25 cellular contexts compared by ENCODE assay signal in the genomic region with DNA sequence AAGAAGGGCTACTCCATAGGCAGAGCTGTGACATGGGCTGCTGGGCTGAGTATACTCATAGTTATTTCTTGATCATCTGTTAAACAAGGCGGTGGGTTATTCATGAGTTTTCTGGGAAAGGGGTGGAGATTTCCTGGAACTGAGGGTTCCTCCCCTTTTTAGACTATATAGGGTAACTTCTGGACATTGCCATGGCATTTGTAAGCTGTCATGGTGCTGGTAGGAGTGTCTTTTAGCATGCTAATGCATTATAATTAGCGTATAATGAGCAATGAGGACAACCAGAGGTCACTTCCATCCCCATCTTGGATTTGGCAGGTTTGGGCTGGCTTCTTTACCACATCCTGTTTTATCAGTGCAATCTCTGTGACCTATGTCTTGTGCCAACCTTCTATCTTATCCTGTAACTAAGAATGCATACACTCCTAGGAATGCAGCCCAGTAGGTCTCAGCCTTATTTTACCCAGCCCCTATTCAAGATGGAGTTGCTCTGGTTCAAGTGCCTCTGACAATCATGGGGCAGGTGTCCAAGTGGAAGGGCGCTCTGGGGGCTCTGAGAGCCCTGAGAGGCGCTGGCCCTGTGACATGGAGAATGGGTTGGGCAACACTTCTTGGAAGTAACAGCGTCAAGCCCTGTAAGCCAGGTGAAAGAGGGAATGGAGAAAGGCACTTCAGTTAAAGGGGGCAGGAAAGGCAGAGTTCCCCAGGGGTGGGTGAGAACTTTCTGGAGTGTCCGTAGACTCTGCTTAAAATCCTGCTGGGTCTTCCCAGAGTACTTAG.
DNase-seq lines count a peak whose midpoint lies in the region; ATAC-seq and TF ChIP-seq lines count a peak whose summit lies in the region.
"Had no signal": no experiment of that assay in that cellular context is flagged by ENCODE, and none has a peak within 500 bp of the region (broad histone marks: within the 10 kb centered on the region; RNA-seq: fewer than 3 reads in every experiment).

No MANE protein-coding gene starts in this region.

- 44% methylated on average over 6 of the region's 6 CpGs for WGBS in SK-N-SH (ENCODE audit: low lambda C conversion rate)

- peak; percentile 84 for DNase-seq in HS-5 (ENCODE audit: low read depth)
- no peak for DNase-seq in SK-N-SH
- DNase-seq in fibroblast of the aortic adventitia (ENCODE audit: low read depth) = peak; percentile 68
- DNase-seq in HuH-7 (ENCODE audit: low spot score) = no peak
- DNase-seq in SW480 (ENCODE audit: low spot score) = no peak
- DNase-seq: activated CD4-positive, CD25-positive, alpha-beta regulatory T cell treated with anti-CD3 and anti-CD28 coated beads, Interleukin-2, amount 50 U/mL, for 72 hours; activated CD8-positive, alpha-beta T cell treated with anti-CD3 and anti-CD28 coated beads for 36 hours; activated effector memory CD4-positive, alpha-beta T cell treated with Interleukin-2 at 50 U/mL for 16 hours; activated naive CD8-positive, alpha-beta T cell treated with anti-CD3 and anti-CD28 coated beads for 36 hours; AML-193; CD8-positive, alpha-beta T cell; effector CD4-positive, alpha-beta T cell; GDM1; IMR-90; islet precursor cell; NCI-H2081 treated with DMSO at 0.1 percent for 48 hours; NCI-H446 treated with DMSO at 0.1 percent for 48 hours; right lobe of liver; SIG-M5; T-helper 1 cell had no signal

- H3K36me3 ChIP-seq in SK-N-SH (replicated peaks in 1 of 2; ENCODE audit: control insufficient read depth in 1 of 2, insufficient read depth in 2 of 2, low read length in 1 of 2) = no peaks in the 10 kb centered on the region
- H3K36me3 ChIP-seq: esophagus muscularis mucosa, neural progenitor cell, right lobe of liver had no signal

- no peaks in the 10 kb centered on the region for H3F3A ChIP-seq in SK-N-SH (replicated peaks; ENCODE audit: insufficient read depth)

- no peak overlapping the region for H3K4me2 ChIP-seq in SK-N-SH
- H3K4me2 ChIP-seq: neural progenitor cell had no signal

- no peaks in the 10 kb centered on the region for H3K4me1 ChIP-seq in SK-N-SH (ENCODE audit: control insufficient read depth in 1 of 2, insufficient read depth in 2 of 2, low read depth in 1 of 2, low read length in 1 of 2)
- H3K4me1 ChIP-seq: right lobe of liver had no signal

- no peak overlapping the region for H3K27ac ChIP-seq in SK-N-SH (ENCODE audit: low read depth in 2 of 2, low read length in 1 of 2)
- H3K27ac ChIP-seq: esophagus muscularis mucosa, HL-60, neural progenitor cell, right lobe of liver had no signal

- H3K9me2 ChIP-seq in SK-N-SH = no peaks in the 10 kb centered on the region

- TF ChIP-seq RAD21 in SK-N-SH (IDR thresholded peaks at IDR 0.05; ENCODE audit: low read length) = no peak

- H4K20me1 ChIP-seq in SK-N-SH (ENCODE audit: insufficient read depth) = no peaks in the 10 kb centered on the region

- no peak overlapping the region for H2AFZ ChIP-seq in SK-N-SH (ENCODE audit: low read depth)
- H2AFZ ChIP-seq: neural progenitor cell had no signal

- H3K79me2 ChIP-seq in SK-N-SH (ENCODE audit: insufficient read depth) = no peaks in the 10 kb centered on the region

- no peak for TF ChIP-seq CTCF in SK-N-SH (IDR thresholded peaks at IDR 0.05)
- no peak for TF ChIP-seq CTCF in fibroblast of the aortic adventitia (IDR thresholded peaks at IDR 0.05; ENCODE audit: insufficient read depth, low read length)

- H3K9me3 ChIP-seq in SK-N-SH = no peaks in the 10 kb centered on the region
- H3K9me3 ChIP-seq: right lobe of liver had no signal

- H3K4me3 ChIP-seq in SK-N-SH (ENCODE audit: low read depth in 2 of 2, low read length in 1 of 2) (no peak overlapping the region), fibroblast of the aortic adventitia (ENCODE audit: low read depth, low read length) (no peak overlapping the region)
- H3K4me3 ChIP-seq: esophagus muscularis mucosa, neural progenitor cell, right lobe of liver had no signal

- peak in 1 of 2 experiments; percentile 20; a peak in 1 of 4 replicates for TF ChIP-seq EP300 in SK-N-SH (IDR thresholded peaks at IDR 0.05; ENCODE audit: borderline replicate concordance in 1 of 2, low read depth in 1 of 2, low read length in 1 of 2)

- ATAC-seq in GM21515 (IDR thresholded peaks at IDR 0.05; ENCODE audit: unreplicated experiment) (no peak), HG03442 (IDR thresholded peaks at IDR 0.05; ENCODE audit: unreplicated experiment) (no peak)
- ATAC-seq: activated CD8-positive, alpha-beta T cell treated with anti-CD3 and anti-CD28 coated beads for 36 hours; CD8-positive, alpha-beta T cell; right lobe of liver had no signal

- no peaks in the 10 kb centered on the region for H3K27me3 ChIP-seq in SK-N-SH (ENCODE audit: insufficient read depth)
- H3K27me3 ChIP-seq: esophagus muscularis mucosa, neural progenitor cell, right lobe of liver had no signal

- no peak overlapping the region for H3K9ac ChIP-seq in SK-N-SH
- H3K9ac ChIP-seq: neural progenitor cell had no signal

- CTCF ChIA-PET in SK-N-SH (lab: Yijun Ruan, JAX) = no interaction called here

- POLR2A ChIA-PET in SK-N-SH (lab: Yijun Ruan, JAX) = no interaction called here

TF ChIP-seq in SK-N-SH, 30 proteins besides CTCF, POLR2A, EP300 and RAD21:
- peak; percentile 45; the same call in 1 of the 2 replicates for TF ChIP-seq NFIC (IDR thresholded peaks at IDR 0.05; ENCODE audit: borderline replicate concordance)
- TF ChIP-seq MEF2A (IDR thresholded peaks at IDR 0.05; ENCODE audit: borderline replicate concordance, low read depth) = no peak
- peak; percentile 8; the same call in 1 of the 2 replicates for TF ChIP-seq TCF12 (IDR thresholded peaks at IDR 0.05)
- TF ChIP-seq RXRA (IDR thresholded peaks at IDR 0.05; ENCODE audit: borderline replicate concordance, low read depth) = peak; percentile 59; the same call in 1 of the 2 replicates

Comparison
In these comparisons a context has a peak if more than half of its experiments do, and no peak if none do; other contexts are left out.
1. DNase-seq: peak in HS-5 (single experiment) and fibroblast of the aortic adventitia (single experiment); none in SK-N-SH (single experiment), HuH-7 (single experiment) and SW480 (single experiment).